Comparison of ENCODE assay signal across 6 cellular contexts in the genomic region with DNA sequence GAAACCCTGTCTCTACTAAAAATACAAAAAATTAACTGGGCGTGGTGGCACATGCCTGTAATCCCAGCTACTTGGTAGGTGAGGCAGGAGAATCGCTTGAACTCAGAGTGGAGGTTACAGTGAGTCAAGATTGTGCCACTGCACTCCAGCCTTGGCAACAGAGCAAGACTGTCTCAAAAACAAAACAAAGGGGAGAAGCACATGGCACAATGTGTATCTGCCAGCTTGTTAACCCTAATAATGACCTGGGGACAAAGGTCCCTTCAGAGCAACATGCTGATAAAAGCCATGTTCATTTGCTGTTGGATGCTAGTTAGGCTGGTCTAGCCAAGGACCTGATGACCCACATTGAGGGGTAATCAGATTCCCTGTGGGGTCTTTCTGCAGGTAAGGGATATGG. TPM values are rescaled to one million over a fixed set of nuclear protein-coding genes. Genes with fewer than 3 reads are reported as not detected.
"Had no signal": no experiment of that assay in that cellular context is flagged by ENCODE, and none has a peak within 500 bp of the region (broad histone marks: within the 10 kb centered on the region; RNA-seq: fewer than 3 reads in every experiment).

No MANE protein-coding gene starts in this region.

RNA-seq across cellular contexts. Expression of a gene that starts 11.2 kb away (rescaled TPM):
- total RNA-seq: HepG2, HT-29, HT1080, IMR-90, K562 had no signal
- polyA plus RNA-seq: HepG2, IgD-negative memory B cell, IMR-90, K562 had no signal

RNA-seq across cellular contexts. Expression of a gene that starts 16.5 kb away (rescaled TPM):
- total RNA-seq: HepG2, HT-29, HT1080, IMR-90, K562 had no signal
- polyA plus RNA-seq: HepG2, IgD-negative memory B cell, IMR-90, K562 had no signal

RNA-seq across cellular contexts. Expression of a gene that starts 31.8 kb away (rescaled TPM):
- total RNA-seq: HepG2, HT-29, HT1080, IMR-90, K562 had no signal
- polyA plus RNA-seq: HepG2, IMR-90, K562 had no signal

RNA-seq across cellular contexts. Expression of a gene that starts 51.2 kb away (rescaled TPM):
- total RNA-seq: HepG2, HT-29, HT1080, IMR-90, K562 had no signal
- polyA plus RNA-seq: HepG2, IgD-negative memory B cell, IMR-90, K562 had no signal

RNA-seq across cellular contexts. Expression of a gene that starts 53.8 kb away (rescaled TPM):
- total RNA-seq: HepG2, HT-29, HT1080, IMR-90, K562 had no signal
- polyA plus RNA-seq: HepG2, IgD-negative memory B cell, IMR-90, K562 had no signal
